Comparison of ENCODE assay signal across 28 cellular contexts in genomic region chr17:58204796-58205195, GRCh38. TPM values are rescaled to one million over a fixed set of nuclear protein-coding genes. Genes with fewer than 3 reads are reported as not detected.
"Had no signal": no experiment of that assay in that cellular context is flagged by ENCODE, and none has a peak within 500 bp of the region (broad histone marks: within the 10 kb centered on the region; RNA-seq: fewer than 3 reads in every experiment).

No MANE protein-coding gene starts in this region.

- H3K9me3 Mint-ChIP-seq: naive thymus-derived CD8-positive, alpha-beta T cell; neural progenitor cell; stimulated activated naive B cell treated with anti-CD40 and anti-IgM and Interleukin-4, amounts not matched to agents 10 μg/mL and 1 μg/mL and 100 μg/mL, for 72 hours; stimulated activated naive CD8-positive, alpha-beta T cell treated with anti-CD3 and anti-CD28 coated beads, Interleukin-15, amount 100 ng/mL, for 72 hours had no signal

- ATAC-seq: heart left ventricle; left lobe of liver; mucosa of descending colon; naive thymus-derived CD8-positive, alpha-beta T cell; stimulated activated naive B cell treated with anti-CD40 and anti-IgM and Interleukin-4, amounts not matched to agents 10 μg/mL and 1 μg/mL and 100 μg/mL, for 72 hours; stimulated activated naive CD8-positive, alpha-beta T cell treated with anti-CD3 and anti-CD28 coated beads, Interleukin-15, amount 100 ng/mL, for 72 hours; upper lobe of right lung had no signal

- H3K27ac Mint-ChIP-seq: neural progenitor cell; stimulated activated naive B cell treated with anti-CD40 and anti-IgM and Interleukin-4, amounts not matched to agents 10 μg/mL and 1 μg/mL and 100 μg/mL, for 72 hours; stimulated activated naive CD8-positive, alpha-beta T cell treated with anti-CD3 and anti-CD28 coated beads, Interleukin-15, amount 100 ng/mL, for 72 hours had no signal

- H3K4me3 ChIP-seq: esophagus squamous epithelium, heart left ventricle, mucosa of descending colon, neural progenitor cell, ovary, right atrium auricular region, sigmoid colon, skin epidermis, testis, tibial nerve, upper lobe of right lung, vagina had no signal

- H3K4me3 Mint-ChIP-seq: naive thymus-derived CD8-positive, alpha-beta T cell; neural progenitor cell; stimulated activated naive B cell treated with anti-CD40 and anti-IgM and Interleukin-4, amounts not matched to agents 10 μg/mL and 1 μg/mL and 100 μg/mL, for 72 hours; stimulated activated naive CD8-positive, alpha-beta T cell treated with anti-CD3 and anti-CD28 coated beads, Interleukin-15, amount 100 ng/mL, for 72 hours had no signal

- DNase-seq: dermis blood vessel endothelial cell; esophagus squamous epithelium; heart left ventricle; hippocampal formation; mammary epithelial cell; mucosa of descending colon; naive thymus-derived CD8-positive, alpha-beta T cell; nucleus accumbens; ovary; sigmoid colon; stimulated activated CD4-positive, alpha-beta T cell treated with anti-CD3 and anti-CD28 coated beads, Interleukin-2, amount 100 ng/mL, for 24 hours; stimulated activated CD4-positive, alpha-beta T cell treated with anti-CD3 and anti-CD28 coated beads, Interleukin-4, amount 100 ng/mL, for 4 hours; stimulated activated naive B cell treated with anti-CD40 and anti-IgM and Interleukin-4, amounts not matched to agents 10 μg/mL and 1 μg/mL and 100 μg/mL, for 72 hours; stimulated activated naive CD8-positive, alpha-beta T cell treated with anti-CD3 and anti-CD28 coated beads, Interleukin-15, amount 100 ng/mL, for 72 hours; testis; upper lobe of right lung had no signal

RNA-seq across cellular contexts. Expression of gene EPX, which starts 12.3 kb away (rescaled TPM):
- total RNA-seq: dermis blood vessel endothelial cell; epithelial cell of proximal tubule; esophagus squamous epithelium; frontal cortex; glomerular endothelial cell; heart left ventricle; left lobe of liver; lower leg skin; mammary epithelial cell; mucosa of descending colon; naive thymus-derived CD8-positive, alpha-beta T cell; ovary; posterior vena cava; right atrium auricular region; sigmoid colon; subcutaneous adipose tissue; testis; tibial nerve; upper lobe of right lung; vagina had no signal

RNA-seq across cellular contexts. Expression of gene LPO, which starts 33.6 kb away (rescaled TPM):
- total RNA-seq: epithelial cell of proximal tubule; frontal cortex; glomerular endothelial cell; heart left ventricle; left lobe of liver; mammary epithelial cell; mucosa of descending colon; naive thymus-derived CD8-positive, alpha-beta T cell; posterior vena cava; right atrium auricular region; sigmoid colon; subcutaneous adipose tissue; tibial nerve; upper lobe of right lung; vagina had no signal

RNA-seq across cellular contexts. Expression of gene OR4D2, which starts 38.0 kb away (rescaled TPM):
- total RNA-seq: dermis blood vessel endothelial cell; epithelial cell of proximal tubule; esophagus squamous epithelium; frontal cortex; glomerular endothelial cell; heart left ventricle; left lobe of liver; lower leg skin; mammary epithelial cell; mucosa of descending colon; naive thymus-derived CD8-positive, alpha-beta T cell; ovary; posterior vena cava; right atrium auricular region; sigmoid colon; subcutaneous adipose tissue; testis; tibial nerve; upper lobe of right lung; vagina had no signal

RNA-seq across cellular contexts. Expression of gene OR4D1, which starts 56.6 kb away (rescaled TPM):
- total RNA-seq: dermis blood vessel endothelial cell, epithelial cell of proximal tubule, esophagus squamous epithelium, glomerular endothelial cell, heart left ventricle, left lobe of liver, mammary epithelial cell, mucosa of descending colon, ovary, posterior vena cava, right atrium auricular region, sigmoid colon, subcutaneous adipose tissue, tibial nerve, upper lobe of right lung, vagina had no signal
